ENCODE assay signal across 23 cellular contexts in the genomic region with DNA sequence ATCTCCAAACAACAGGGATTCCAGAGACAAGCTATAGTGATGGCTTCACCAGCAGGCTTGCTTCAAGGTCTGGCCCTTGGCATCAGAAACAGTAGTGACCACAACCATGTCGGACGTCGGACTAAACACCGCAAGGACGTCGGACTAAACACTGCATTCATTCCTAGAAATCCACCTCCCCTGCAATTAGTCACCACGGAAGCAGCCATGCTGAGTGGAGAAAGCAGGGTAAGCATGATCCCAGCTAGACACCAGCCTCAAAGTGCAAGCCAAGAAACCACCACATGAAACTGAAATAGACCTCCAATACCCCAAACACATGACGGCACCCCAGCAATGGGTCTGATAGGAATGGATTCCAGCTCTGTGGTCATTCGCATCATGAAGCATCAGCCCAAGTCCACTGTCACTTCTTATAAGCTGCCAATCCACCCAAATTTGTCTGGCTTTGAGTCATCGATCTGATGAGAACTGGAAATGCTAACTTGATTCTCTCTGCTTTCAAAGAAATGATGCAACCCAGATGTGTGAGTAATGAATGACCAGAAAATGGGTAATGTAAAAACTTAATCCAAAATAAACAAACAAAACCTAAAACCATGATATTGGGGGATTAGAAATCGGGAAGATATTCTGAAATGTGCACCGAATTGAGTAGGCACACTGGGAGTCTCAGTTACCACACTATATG.
DNase-seq lines count a peak whose midpoint lies in the region; ATAC-seq, FAIRE-seq and TF ChIP-seq lines count a peak whose summit lies in the region.
"Had no signal": no experiment of that assay in that cellular context is flagged by ENCODE, and none has a peak within 500 bp of the region (broad histone marks: within the 10 kb centered on the region; RNA-seq: fewer than 3 reads in every experiment).

No MANE protein-coding gene starts in this region.

- DNase-seq in AG04449 (ENCODE audit: low read depth, low spot score) (peak; percentile 29), astrocyte (ENCODE audit: low read depth) (peak; percentile 92), SW480 (ENCODE audit: low spot score) (no peak), RCC 7860 (ENCODE audit: low spot score) (no peak), thyroid gland (no peak)
- no peak for DNase-seq in naive thymus-derived CD4-positive, alpha-beta T cell
- DNase-seq: activated CD4-positive, alpha-beta T cell treated with anti-CD3 and anti-CD28 coated beads for 48 hours; activated T-cell treated with anti-CD3 and anti-CD28 coated beads for 4 hours; kidney; NK-92 treated with Interleukin-12 subunit alpha and Interleukin-12 subunit beta, amount 100 ng/mL, for 24 hours; nucleus accumbens; small intestine; transverse colon had no signal

- ATAC-seq in gastroesophageal sphincter: peak; percentile 36
- no peak for ATAC-seq in naive thymus-derived CD4-positive, alpha-beta T cell
- ATAC-seq: activated naive CD4-positive, alpha-beta T cell treated with anti-CD3 and anti-CD28 coated beads, Interleukin-2, amount 50 U/mL, for 72 hours; Right ventricle myocardium inferior; stimulated activated memory B cell treated with anti-CD40 and anti-IgM and Interleukin-4, amounts not matched to agents 10 μg/mL and 1 μg/mL and 100 μg/mL, for 72 hours had no signal

- H3K36me3 ChIP-seq in HEK293 (ENCODE audit: control insufficient read depth in 2 of 2, insufficient read depth in 1 of 2, low read length in 2 of 2) (no peaks in the 10 kb centered on the region), astrocyte (ENCODE audit: insufficient read depth, low read length) (no peaks in the 10 kb centered on the region), gastroesophageal sphincter (no peaks in the 10 kb centered on the region), thyroid gland (no peaks in the 10 kb centered on the region)
- H3K36me3 ChIP-seq in naive thymus-derived CD4-positive, alpha-beta T cell (ENCODE audit: control insufficient read depth in 2 of 3, insufficient read depth in 3 of 3, low read length in 3 of 3): no peaks in the 10 kb centered on the region
- H3K36me3 ChIP-seq: transverse colon had no signal

- FAIRE-seq in astrocyte (lab: Jason Lieb, UNC) (no peak), RCC 7860 (lab: Jason Lieb, UNC) (no peak)
- FAIRE-seq: A204.1, GM12891, H54, kidney, small intestine had no signal

- 72 to 100% methylated on average over 2 to 4 of the region's 12 CpGs for WGBS in gastroesophageal sphincter (ENCODE audit: low coverage in 1 of 2), 2 donors
- WGBS in thyroid gland, 2 donors: 84 to 87% methylated on average over 12 of the region's 12 CpGs

- peak overlapping the region; percentile 16 for H3K9ac ChIP-seq in astrocyte (ENCODE audit: low read length)

- peak overlapping the region; percentile 79 for H3K27ac Mint-ChIP-seq in astrocyte (ENCODE audit: unreplicated experiment)
- no peak overlapping the region for H3K27ac Mint-ChIP-seq in naive thymus-derived CD4-positive, alpha-beta T cell
- H3K27ac Mint-ChIP-seq: activated naive CD4-positive, alpha-beta T cell treated with anti-CD3 and anti-CD28 coated beads, Interleukin-2, amount 50 U/mL, for 72 hours; mesothelial cell of epicardium; stimulated activated memory B cell treated with anti-CD40 and anti-IgM and Interleukin-4, amounts not matched to agents 10 μg/mL and 1 μg/mL and 100 μg/mL, for 72 hours had no signal

- no peaks in the 10 kb centered on the region for H3K9me3 ChIP-seq in HEK293 (ENCODE audit: control insufficient read depth, insufficient read depth, low read depth, low read length)
- H3K9me3 ChIP-seq in astrocyte (ENCODE audit: insufficient read depth, low read depth, low read length): peaks cover 6% of the 10 kb centered on the region
- peaks cover 0 to 16% (median 0%) of the 10 kb centered on the region in 3 donors for H3K9me3 ChIP-seq in gastroesophageal sphincter
- H3K9me3 ChIP-seq in naive thymus-derived CD4-positive, alpha-beta T cell (ENCODE audit: control insufficient read depth in 2 of 3, low read length in 3 of 3): no peaks in the 10 kb centered on the region
- no peaks in the 10 kb centered on the region for H3K9me3 ChIP-seq in thyroid gland
- H3K9me3 ChIP-seq: transverse colon had no signal

- H2AFZ ChIP-seq in astrocyte (ENCODE audit: low read depth, low read length): no peak overlapping the region

- no peaks in the 10 kb centered on the region for H3K79me2 ChIP-seq in astrocyte (ENCODE audit: insufficient read depth, low read length)

- H3K4me3 ChIP-seq in AG04449 (ENCODE audit: low read depth, low read length) (no peak overlapping the region), HEK293 (ENCODE audit: low read depth, low read length) (no peak overlapping the region), astrocyte (ENCODE audit: insufficient read depth, low read depth, low read length) (peak overlapping the region; percentile 13), gastroesophageal sphincter (no peak overlapping the region), thyroid gland (replicated peaks in 1 of 3) (no peak overlapping the region)
- no peak overlapping the region for H3K4me3 ChIP-seq in naive thymus-derived CD4-positive, alpha-beta T cell (ENCODE audit: low read length)
- H3K4me3 ChIP-seq: transverse colon had no signal

- no peak for TF ChIP-seq CTCF in AG04449 (IDR thresholded peaks at IDR 0.05; ENCODE audit: insufficient read depth, low read length, missing control alignments)
- TF ChIP-seq CTCF in HEK293 (tag by site-specific recombination; IDR thresholded peaks at IDR 0.05): no peak
- no peak for TF ChIP-seq CTCF in astrocyte (IDR thresholded peaks at IDR 0.05; ENCODE audit: insufficient read depth, low read depth, low read length)
- no peak for TF ChIP-seq CTCF in gastroesophageal sphincter (IDR thresholded peaks at IDR 0.05)
- TF ChIP-seq CTCF in thyroid gland (IDR thresholded peaks at IDR 0.05): no peak

- H3K4me1 ChIP-seq in HEK293 (ENCODE audit: control insufficient read depth, insufficient read depth, low read length) (no peaks in the 10 kb centered on the region), astrocyte (ENCODE audit: insufficient read depth, low read length) (peaks cover 10% of the 10 kb centered on the region), gastroesophageal sphincter (no peaks in the 10 kb centered on the region), thyroid gland (no peaks in the 10 kb centered on the region)
- no peaks in the 10 kb centered on the region for H3K4me1 ChIP-seq in naive thymus-derived CD4-positive, alpha-beta T cell (ENCODE audit: control insufficient read depth in 2 of 2, insufficient read depth in 2 of 2, low read length in 2 of 2)
- H3K4me1 ChIP-seq: transverse colon had no signal

- TF ChIP-seq POLR2A in gastroesophageal sphincter (IDR thresholded peaks at IDR 0.05): no peak
- no peak for TF ChIP-seq POLR2A in thyroid gland (IDR thresholded peaks at IDR 0.05)

- intact Hi-C loops in naive thymus-derived CD4-positive, alpha-beta T cell (cut with micrococcal nuclease): no loop called here
- intact Hi-C loops in thyroid gland (cut with DNase I): no loop called here

- H3K4me2 ChIP-seq in astrocyte (ENCODE audit: low read length): peak overlapping the region; percentile 66

- no peaks in the 10 kb centered on the region for H4K20me1 ChIP-seq in astrocyte (ENCODE audit: insufficient read depth, low read length)

- POLR2A ChIA-PET in AG04449 (lab: Yijun Ruan, JAX) (interaction anchor here (1.0 kb wide), 1 partner anchor 9 kb away, joined by 4 read pairs; no protein-coding TSS in a partner anchor), HEK293 (lab: Yijun Ruan, JAX) (no interaction called here)
- POLR2A ChIA-PET in naive thymus-derived CD4-positive, alpha-beta T cell (lab: Charles Lee): no interaction called here

- peaks cover 2% of the 10 kb centered on the region for H3K9me3 Mint-ChIP-seq in astrocyte (ENCODE audit: unreplicated experiment)
- peaks cover 0 to 23% (median 4%) of the 10 kb centered on the region in 11 donors for H3K9me3 Mint-ChIP-seq in naive thymus-derived CD4-positive, alpha-beta T cell

- no peaks in the 10 kb centered on the region for H3K27me3 Mint-ChIP-seq in astrocyte (ENCODE audit: low read depth, unreplicated experiment)
- H3K27me3 Mint-ChIP-seq in naive thymus-derived CD4-positive, alpha-beta T cell: peaks cover 0 to 7% (median 0%) of the 10 kb centered on the region in 5 donors
- H3K27me3 Mint-ChIP-seq: central memory CD8-positive, alpha-beta T cell; stimulated activated memory B cell treated with anti-CD40 and anti-IgM and Interleukin-4, amounts not matched to agents 10 μg/mL and 1 μg/mL and 100 μg/mL, for 72 hours had no signal

- TF ChIP-seq EP300 in gastroesophageal sphincter (IDR thresholded peaks at IDR 0.05): no peak

- H3K27ac ChIP-seq in HEK293 (ENCODE audit: extremely low read depth, low read depth, low read length) (no peak overlapping the region), astrocyte (ENCODE audit: low read depth, low read length) (peak overlapping the region; percentile 62), gastroesophageal sphincter (no peak overlapping the region), thyroid gland (no peak overlapping the region)
- no peak overlapping the region for H3K27ac ChIP-seq in naive thymus-derived CD4-positive, alpha-beta T cell (ENCODE audit: low read depth, low read length)
- H3K27ac ChIP-seq: transverse colon had no signal

- CTCF ChIA-PET in AG04449 (lab: Yijun Ruan, JAX): no interaction called here
- CTCF ChIA-PET in HEK293 (lab: Yijun Ruan, JAX): no interaction called here
- CTCF ChIA-PET in naive thymus-derived CD4-positive, alpha-beta T cell (lab: Charles Lee): no interaction called here

- no peak overlapping the region for H3K4me3 Mint-ChIP-seq in astrocyte (ENCODE audit: unreplicated experiment)
- H3K4me3 Mint-ChIP-seq in naive thymus-derived CD4-positive, alpha-beta T cell: no peak overlapping the region
- H3K4me3 Mint-ChIP-seq: central memory CD8-positive, alpha-beta T cell; mesothelial cell of epicardium; stimulated activated memory B cell treated with anti-CD40 and anti-IgM and Interleukin-4, amounts not matched to agents 10 μg/mL and 1 μg/mL and 100 μg/mL, for 72 hours had no signal

- peaks cover 15% of the 10 kb centered on the region for H3K4me1 Mint-ChIP-seq in astrocyte (ENCODE audit: low read depth, unreplicated experiment)
- no peaks in the 10 kb centered on the region for H3K4me1 Mint-ChIP-seq in naive thymus-derived CD4-positive, alpha-beta T cell
- H3K4me1 Mint-ChIP-seq: central memory CD8-positive, alpha-beta T cell; stimulated activated memory B cell treated with anti-CD40 and anti-IgM and Interleukin-4, amounts not matched to agents 10 μg/mL and 1 μg/mL and 100 μg/mL, for 72 hours had no signal

- H3K27me3 ChIP-seq in astrocyte (ENCODE audit: insufficient read depth, low read length): no peaks in the 10 kb centered on the region
- H3K27me3 ChIP-seq in gastroesophageal sphincter: peaks cover 4% of the 10 kb centered on the region
- H3K27me3 ChIP-seq in naive thymus-derived CD4-positive, alpha-beta T cell (ENCODE audit: control insufficient read depth in 2 of 2, insufficient read depth in 2 of 2, low read length in 2 of 2): no peaks in the 10 kb centered on the region
- no peaks in the 10 kb centered on the region for H3K27me3 ChIP-seq in thyroid gland
- H3K27me3 ChIP-seq: transverse colon had no signal

- H3K36me3 Mint-ChIP-seq in astrocyte (ENCODE audit: low read depth, unreplicated experiment): no peaks in the 10 kb centered on the region
- H3K36me3 Mint-ChIP-seq in naive thymus-derived CD4-positive, alpha-beta T cell: peaks cover 0 to 3% (median 0%) of the 10 kb centered on the region in 5 donors
- H3K36me3 Mint-ChIP-seq: activated naive CD4-positive, alpha-beta T cell treated with anti-CD3 and anti-CD28 coated beads, Interleukin-2, amount 50 U/mL, for 72 hours; stimulated activated memory B cell treated with anti-CD40 and anti-IgM and Interleukin-4, amounts not matched to agents 10 μg/mL and 1 μg/mL and 100 μg/mL, for 72 hours had no signal

Comparison
In these comparisons a context has a peak if more than half of its experiments do, and no peak if none do; other contexts are left out.
1. DNase-seq: peak in AG04449 (single experiment) and astrocyte (single experiment); none in naive thymus-derived CD4-positive, alpha-beta T cell (0 of 9), SW480 (single experiment), RCC 7860 (single experiment) and thyroid gland (0 of 2).